In the genomic region with DNA sequence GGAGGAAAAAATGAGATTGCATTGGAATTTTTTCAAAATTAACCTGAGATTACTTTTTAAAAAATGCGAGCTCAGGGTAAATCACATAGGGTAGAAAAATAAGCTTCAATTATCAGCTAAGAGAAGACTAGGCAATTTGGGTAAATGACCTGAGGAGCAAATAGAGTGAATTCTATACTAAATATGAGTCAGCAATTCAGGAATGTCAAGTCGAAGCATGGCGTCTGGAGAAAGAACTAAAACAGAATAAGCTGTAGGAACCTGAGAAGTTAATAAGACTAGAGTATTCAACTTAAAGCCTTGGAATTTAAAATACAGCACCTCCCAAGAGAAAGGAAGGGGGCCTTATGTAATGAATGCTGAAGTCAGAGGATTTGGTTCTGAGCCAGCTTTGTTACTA, we compare ENCODE assay signal across 20 cellular contexts.
"Had no signal": no experiment of that assay in that cellular context is flagged by ENCODE, and none has a peak within 500 bp of the region (broad histone marks: within the 10 kb centered on the region; RNA-seq: fewer than 3 reads in every experiment).

No MANE protein-coding gene starts in this region.

- H3K27ac ChIP-seq: left ventricle myocardium inferior, skin epidermis, tibial nerve had no signal

- H3K4me1 Mint-ChIP-seq: nephron had no signal

- H3K4me3 ChIP-seq: left ventricle myocardium inferior, skin epidermis, tibial nerve had no signal

- H3K27me3 ChIP-seq: tibial nerve had no signal

- H3K4me3 Mint-ChIP-seq: activated T-helper 1 cell treated with anti-CD3 and anti-CD28 coated beads, Interleukin-12 subunit alpha, Interleukin-12 subunit beta, Interleukin-2, Interleukin-4 antibody, amounts not matched to agents 30 ng/mL and 10 ng/mL and 1 ng/mL, durations not matched to agents 14 hours and 24 hours and 36 hours; nephron; T-helper 2 cell treated with Interferon-gamma antibody and Interleukin-4, amounts not matched to agents 5 μg/mL and 100 μg/mL, for 36 hours had no signal

- ATAC-seq: activated CD4-positive, CD25-positive, alpha-beta regulatory T cell treated with anti-CD3 and anti-CD28 coated beads, Interleukin-2, amount 50 U/mL, for 24 hours; esophagus mucosa; right cardiac atrium had no signal

- H3K4me1 ChIP-seq: left ventricle myocardium inferior, tibial nerve had no signal

- H3K27ac Mint-ChIP-seq: activated T-helper 1 cell treated with anti-CD3 and anti-CD28 coated beads, Interleukin-12 subunit alpha, Interleukin-12 subunit beta, Interleukin-2, Interleukin-4 antibody, amounts not matched to agents 30 ng/mL and 10 ng/mL and 1 ng/mL, durations not matched to agents 14 hours and 24 hours and 36 hours; T-helper 2 cell treated with Interferon-gamma antibody and Interleukin-4, amounts not matched to agents 5 μg/mL and 100 μg/mL, for 36 hours had no signal

- H3K9me3 Mint-ChIP-seq: activated T-helper 1 cell treated with anti-CD3 and anti-CD28 coated beads, Interleukin-12 subunit alpha, Interleukin-12 subunit beta, Interleukin-2, Interleukin-4 antibody, amounts not matched to agents 30 ng/mL and 10 ng/mL and 1 ng/mL, durations not matched to agents 14 hours and 24 hours and 36 hours had no signal

- H3K36me3 ChIP-seq: left ventricle myocardium inferior, tibial nerve had no signal

- DNase-seq: activated CD4-positive, alpha-beta T cell treated with anti-CD3 and anti-CD28 coated beads, Interleukin-2, amount 50 U/mL, for 1 hour; aorta; hippocampal formation; left ventricle myocardium inferior; mesenchymal stem cell; occipital lobe; right cardiac atrium; stimulated activated CD4-positive, alpha-beta T cell treated with anti-CD3 and anti-CD28 coated beads, Interleukin-4, amount 100 ng/mL, for 4 hours; stimulated activated CD8-positive, alpha-beta memory T cell treated with anti-CD3 and anti-CD28 coated beads, Interleukin-4, amount 100 ng/mL, for 48 hours; stimulated activated naive CD4-positive, alpha-beta T cell treated with Interleukin-2 at 50 U/mL for 16 hours; substantia nigra had no signal

- FAIRE-seq: colon, endometrium had no signal
